ENCODE assay signal across 38 cellular contexts in the genomic region with DNA sequence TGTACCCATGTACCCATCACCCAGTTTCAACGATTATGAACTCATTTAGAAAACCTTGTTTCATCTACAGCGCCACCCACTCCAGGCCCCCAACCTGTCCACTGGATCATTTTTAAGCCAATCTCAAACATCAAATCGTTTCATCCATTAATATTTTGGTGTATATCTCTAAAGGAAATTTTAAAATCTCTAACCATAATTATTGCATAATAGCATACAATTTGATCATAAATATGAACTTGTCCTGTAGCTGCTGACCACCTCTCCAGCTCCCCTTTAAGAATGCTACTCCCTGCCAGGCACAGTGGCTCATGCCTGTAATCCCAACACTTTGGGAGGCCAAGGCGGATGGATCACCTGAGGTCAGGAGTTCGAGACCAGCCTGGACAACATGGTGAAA. TPM values are rescaled to one million over a fixed set of nuclear protein-coding genes. Genes with fewer than 3 reads are reported as not detected.
"Had no signal": no experiment of that assay in that cellular context is flagged by ENCODE, and none has a peak within 500 bp of the region (broad histone marks: within the 10 kb centered on the region; RNA-seq: fewer than 3 reads in every experiment).

No MANE protein-coding gene starts in this region.

- H3K4me3 ChIP-seq: MG63 had no signal

- H3K9me3 ChIP-seq: MG63 had no signal

- DNase-seq: Karpas-422, Kasumi-1, MG63, MM.1S, MV-4-11, NCI-H1048, NCI-H1092, NCI-H1092 treated with DMSO at 0.1 percent for 48 hours, NCI-H1105, NCI-H1105 treated with DMSO at 0.1 percent for 48 hours, NCI-H1417, NCI-H1417 treated with DMSO at 0.1 percent for 48 hours, NCI-H1436, NCI-H1436 treated with DMSO at 0.1 percent for 48 hours, NCI-H146, NCI-H1694, NCI-H1694 treated with DMSO at 0.1 percent for 48 hours, NCI-H187, NCI-H187 treated with DMSO at 0.1 percent for 48 hours, NCI-H1930, NCI-H2029, NCI-H2029 treated with DMSO at 0.1 percent for 48 hours, NCI-H2081, NCI-H2081 treated with DMSO at 0.1 percent for 48 hours, NCI-H2107, NCI-H2171, NCI-H2171 treated with DMSO at 0.1 percent for 48 hours, NCI-H2227 treated with DMSO at 0.1 percent for 48 hours, NCI-H226, NCI-H345, NCI-H446, NCI-H446 treated with DMSO at 0.1 percent for 48 hours, NCI-H510A, NCI-H510A treated with DMSO at 0.1 percent for 48 hours, NCI-H524 had no signal

- H3K36me3 ChIP-seq: MG63 had no signal

RNA-seq across cellular contexts. Expression of a gene that starts 2.8 kb away (rescaled TPM):
- total RNA-seq: M059J, MCF 10A, NCI-H460 had no signal
